Comparison of ENCODE assay signal across 15 cellular contexts in the genomic region with DNA sequence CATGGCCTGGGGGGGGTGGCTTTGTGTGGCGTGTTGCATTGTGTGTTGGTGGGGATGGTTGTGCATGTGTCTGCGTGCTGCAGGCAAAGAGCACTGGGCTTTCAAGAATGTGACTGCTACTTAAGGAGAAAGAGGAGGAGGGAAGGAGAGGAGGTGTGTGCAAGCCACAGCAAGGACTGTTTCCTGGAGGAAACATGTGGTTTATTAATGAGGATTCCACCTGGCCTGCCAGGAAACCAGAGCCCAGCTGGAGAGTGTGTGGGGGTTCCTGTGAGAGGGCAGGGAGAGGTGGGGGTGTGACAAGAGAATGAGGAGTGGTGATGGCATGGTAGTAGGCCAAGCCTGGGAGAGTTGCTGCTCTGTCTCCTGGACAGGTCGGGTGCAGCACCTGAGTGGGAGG.
DNase-seq lines count a peak whose midpoint lies in the region; ATAC-seq and TF ChIP-seq lines count a peak whose summit lies in the region.
"Had no signal": no experiment of that assay in that cellular context is flagged by ENCODE, and none has a peak within 500 bp of the region (broad histone marks: within the 10 kb centered on the region; RNA-seq: fewer than 3 reads in every experiment).

No MANE protein-coding gene starts in this region.

- peak overlapping the region; percentile 64 for H3K27ac Mint-ChIP-seq in neural crest cell (ENCODE audit: unreplicated experiment)
- H3K27ac Mint-ChIP-seq: GM23338 had no signal

- in situ Hi-C loops in KBM-7 (cut with MboI; ENCODE audit: low pct_unique_long_range_greater_than_20kb, low sequenced_read_pairs), result no loop called here

- H3K9me3 Mint-ChIP-seq in neural crest cell, result no peaks in the 10 kb centered on the region
- H3K9me3 Mint-ChIP-seq: GM23338 had no signal

- H3K4me1 Mint-ChIP-seq in neural crest cell, result no peaks in the 10 kb centered on the region

- H3K27me3 ChIP-seq in BLaER1, result no peaks in the 10 kb centered on the region
- H3K27me3 ChIP-seq: hepatocyte, pancreas had no signal

- no peak overlapping the region for H3K9ac ChIP-seq in BLaER1

- no peaks in the 10 kb centered on the region for H3K36me3 Mint-ChIP-seq in neural crest cell (ENCODE audit: low read depth)

- no peak overlapping the region for H3K4me3 Mint-ChIP-seq in neural crest cell
- H3K4me3 Mint-ChIP-seq: brain, GM23338 had no signal

- no peaks in the 10 kb centered on the region for H3K27me3 Mint-ChIP-seq in neural crest cell (ENCODE audit: low read depth)
- H3K27me3 Mint-ChIP-seq: brain had no signal

- H3K4me2 ChIP-seq in BLaER1, result peak overlapping the region; percentile 83
- H3K4me2 ChIP-seq: GM23338, hepatocyte had no signal

- H4K20me1 ChIP-seq in BLaER1, result 0 out of 2 replicates have a peak, but pooled peaks cover 14% of the 10 kb centered on the region

- DNase-seq in KBM-7 (peak; percentile 89), epithelial cell of esophagus (ENCODE audit: low read depth) (peak; percentile 45), neural crest cell (ENCODE audit: low read depth, low spot score) (no peak), NCI-H187 (lab: John Stamatoyannopoulos, UW) (no peak), GM19238 (ENCODE audit: insufficient read length, low spot score) (no peak)
- DNase-seq: activated CD4-positive, alpha-beta T cell treated with anti-CD3 and anti-CD28 coated beads for 48 hours; midbrain; pancreas; stimulated activated CD4-positive, alpha-beta T cell treated with anti-CD3 and anti-CD28 coated beads, Interleukin-15, amount 100 ng/mL, for 24 hours had no signal

- peaks cover 43% of the 10 kb centered on the region for H3K4me1 ChIP-seq in BLaER1
- H3K4me1 ChIP-seq: pancreas had no signal

- H3K36me3 ChIP-seq in BLaER1, result no peaks in the 10 kb centered on the region
- H3K36me3 ChIP-seq: pancreas had no signal

- H3K4me3 ChIP-seq in BLaER1, result no peak overlapping the region
- no peak overlapping the region for H3K4me3 ChIP-seq in epithelial cell of esophagus (ENCODE audit: low read length)
- H3K4me3 ChIP-seq: GM23338, hepatocyte, pancreas had no signal

- TF ChIP-seq CTCF in epithelial cell of esophagus (IDR thresholded peaks at IDR 0.05; ENCODE audit: insufficient read depth, low read depth, low read length, missing control alignments), result no peak
- no peak for TF ChIP-seq CTCF in neural crest cell (conservative IDR thresholded peaks at IDR 0.05)

- no peak overlapping the region for H3K27ac ChIP-seq in BLaER1
- H3K27ac ChIP-seq: hepatocyte, pancreas had no signal

- ATAC-seq in HG03460 (IDR thresholded peaks at IDR 0.05; ENCODE audit: unreplicated experiment), result no peak
- no peak for ATAC-seq in GM18511 (IDR thresholded peaks at IDR 0.05; ENCODE audit: unreplicated experiment)
- ATAC-seq: GM23338, pancreas had no signal

- no peaks in the 10 kb centered on the region for H3K9me3 ChIP-seq in BLaER1
- H3K9me3 ChIP-seq: pancreas had no signal

Comparison
In these comparisons a context has a peak if more than half of its experiments do, and no peak if none do; other contexts are left out.
1. DNase-seq: peak in KBM-7 (single experiment) and epithelial cell of esophagus (single experiment); none in neural crest cell (single experiment), NCI-H187 (0 of 2) and GM19238 (single experiment).